Comparison of ENCODE assay signal across 16 cellular contexts in the genomic region with DNA sequence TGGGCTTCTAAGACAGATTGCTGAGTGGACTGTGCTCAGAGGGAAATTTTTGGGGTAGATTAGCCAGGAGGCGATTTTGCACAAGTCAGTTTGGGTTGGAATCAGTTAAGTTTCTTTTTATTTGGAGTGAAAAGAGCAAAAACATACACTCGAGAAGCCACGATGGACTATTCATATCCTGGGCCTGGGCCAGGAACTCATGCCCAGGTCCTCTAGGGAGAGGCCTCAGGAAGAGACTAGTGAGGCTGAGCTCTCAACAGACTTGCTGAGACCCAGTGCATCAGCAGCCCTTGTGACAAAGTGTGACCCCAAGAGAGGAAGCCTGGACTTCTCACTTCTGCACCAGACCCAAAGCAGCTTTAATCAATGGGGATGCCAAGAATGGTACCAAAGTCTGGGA.
DNase-seq lines count a peak whose midpoint lies in the region; ATAC-seq and TF ChIP-seq lines count a peak whose summit lies in the region.
"Had no signal": no experiment of that assay in that cellular context is flagged by ENCODE, and none has a peak within 500 bp of the region (broad histone marks: within the 10 kb centered on the region; RNA-seq: fewer than 3 reads in every experiment).

No MANE protein-coding gene starts in this region.

- no peaks in the 10 kb centered on the region for H3K4me1 Mint-ChIP-seq in osteocyte (ENCODE audit: unreplicated experiment)
- H3K4me1 Mint-ChIP-seq: GM23338 had no signal

- no peaks in the 10 kb centered on the region for H3K9me3 ChIP-seq in tibial artery
- H3K9me3 ChIP-seq: A549 had no signal

- H3K36me3 ChIP-seq in tibial artery, result no peaks in the 10 kb centered on the region

- no peak overlapping the region for H3K4me3 ChIP-seq in tibial artery
- H3K4me3 ChIP-seq: A549, GM23338 had no signal

- peaks cover 28% of the 10 kb centered on the region for H3K27me3 Mint-ChIP-seq in osteocyte (ENCODE audit: unreplicated experiment)

- peak overlapping the region; percentile 71 to 79 for H3K27ac ChIP-seq in tibial artery
- H3K27ac ChIP-seq: 22Rv1, A549 had no signal

- peak; percentile 23 to 31 for ATAC-seq in left cardiac atrium
- ATAC-seq in Right ventricle myocardium inferior, result no peak
- ATAC-seq in stimulated activated naive CD8-positive, alpha-beta T cell treated with anti-CD3 and anti-CD28 coated beads, Interleukin-15, Interleukin-2, amounts not matched to agents 100 U/mL and 50 U/mL, for 24 hours, result no peak
- ATAC-seq: A549; CD8-positive, alpha-beta T cell; GM23338 had no signal

- no peak overlapping the region for H3K27ac Mint-ChIP-seq in osteocyte (ENCODE audit: unreplicated experiment)
- H3K27ac Mint-ChIP-seq: CD8-positive, alpha-beta T cell; GM23338 had no signal

- H3K36me3 Mint-ChIP-seq in osteocyte (ENCODE audit: unreplicated experiment), result no peaks in the 10 kb centered on the region
- H3K36me3 Mint-ChIP-seq: CD8-positive, alpha-beta T cell had no signal

- no peaks in the 10 kb centered on the region for H3K9me3 Mint-ChIP-seq in osteocyte (ENCODE audit: unreplicated experiment)
- H3K9me3 Mint-ChIP-seq: CD8-positive, alpha-beta T cell; GM23338 had no signal

- TF ChIP-seq CTCF in osteocyte (IDR thresholded peaks at IDR 0.05) (no peak), tibial artery (IDR thresholded peaks at IDR 0.05) (no peak)

- H3K4me1 ChIP-seq in tibial artery, result peaks cover 5 to 53% (median 27%) of the 10 kb centered on the region in 4 donors
- H3K4me1 ChIP-seq: A549 had no signal

- intact Hi-C loops in left cardiac atrium (cut with DNase I) (no loop called here), Right ventricle myocardium inferior (cut with DNase I) (loop anchor here (10.0 kb wide), 1 partner anchor 944 kb away; no protein-coding TSS in a partner anchor), tibial artery (cut with DNase I; ENCODE audit: low total_unique reads) (no loop called here)

- no peak overlapping the region for H3K4me3 Mint-ChIP-seq in osteocyte (ENCODE audit: unreplicated experiment)
- H3K4me3 Mint-ChIP-seq: CD8-positive, alpha-beta T cell; GM23338 had no signal

- peak; percentile 29 for DNase-seq in left cardiac atrium
- no peak for DNase-seq in Right ventricle myocardium inferior (ENCODE audit: missing footprints)
- peak; percentile 27 for DNase-seq in osteocyte (ENCODE audit: extremely low spot score, unreplicated experiment)
- DNase-seq in tibial artery, result peak in 1 of 2 donors; percentile 84
- DNase-seq in HUDEP-2 (lab: John Stamatoyannopoulos, UW; ENCODE audit: unreplicated experiment in 76 of 76), result no peak
- DNase-seq in activated gamma-delta T cell (lab: John Stamatoyannopoulos, UW), result no peak
- DNase-seq in stimulated activated naive CD8-positive, alpha-beta T cell treated with anti-CD3 and anti-CD28 coated beads, Interleukin-15, Interleukin-2, amounts not matched to agents 100 U/mL and 50 U/mL, for 24 hours, result no peak
- DNase-seq: AML-193, Calu3, DMS79 treated with DMSO at 0.1 percent for 48 hours, GF-D8, HCEC 1CT had no signal

- no peaks in the 10 kb centered on the region for H3K27me3 ChIP-seq in tibial artery

Comparison
In these comparisons a context has a peak if more than half of its experiments do, and no peak if none do; other contexts are left out.
1. ATAC-seq: peak in left cardiac atrium (2 of 2); none in Right ventricle myocardium inferior (single experiment) and stimulated activated naive CD8-positive, alpha-beta T cell treated with anti-CD3 and anti-CD28 coated beads, Interleukin-15, Interleukin-2, amounts not matched to agents 100 U/mL and 50 U/mL, for 24 hours (single experiment).
2. DNase-seq: peak in left cardiac atrium (single experiment) and osteocyte (single experiment); none in Right ventricle myocardium inferior (single experiment), HUDEP-2 (0 of 76), activated gamma-delta T cell (single experiment) and stimulated activated naive CD8-positive, alpha-beta T cell treated with anti-CD3 and anti-CD28 coated beads, Interleukin-15, Interleukin-2, amounts not matched to agents 100 U/mL and 50 U/mL, for 24 hours (single experiment).